Comparison of ENCODE assay signal across 31 cellular contexts in genomic region chr9:91657501-91657900, GRCh38.
"Had no signal": no experiment of that assay in that cellular context is flagged by ENCODE, and none has a peak within 500 bp of the region (broad histone marks: within the 10 kb centered on the region; RNA-seq: fewer than 3 reads in every experiment).

No MANE protein-coding gene starts in this region.

- H3K27ac ChIP-seq: ovary, parathyroid adenoma, prostate gland, right lobe of liver, sigmoid colon, suprapubic skin, testis, tibial artery, transverse colon, upper lobe of right lung, uterus had no signal

- H3K27me3 Mint-ChIP-seq: type B pancreatic cell had no signal

- ATAC-seq: naive thymus-derived CD8-positive, alpha-beta T cell; right cardiac atrium; right lobe of liver; stimulated activated effector memory CD8-positive, alpha-beta T cell treated with anti-CD3 and anti-CD28 coated beads, Interleukin-12 subunit alpha, Interleukin-12 subunit beta, amount 100 ng/mL, for 72 hours; stimulated activated naive CD8-positive, alpha-beta T cell treated with anti-CD3 and anti-CD28 coated beads, Interleukin-15, amount 100 ng/mL, for 72 hours; stimulated activated naive CD8-positive, alpha-beta T cell treated with anti-CD3 and anti-CD28 coated beads, Interleukin-15, Interleukin-2, amounts not matched to agents 100 U/mL and 50 U/mL, for 24 hours; upper lobe of right lung had no signal

- H3K9ac ChIP-seq: parathyroid adenoma had no signal

- DNase-seq: naive B cell; naive thymus-derived CD8-positive, alpha-beta T cell; nephron progenitor cell; occipital lobe; ovary; posterior cingulate gyrus; retina; right cardiac atrium; right lobe of liver; sigmoid colon; small intestine; stimulated activated CD4-positive, alpha-beta T cell treated with anti-CD3 and anti-CD28 coated beads, Interleukin-15, amount 100 ng/mL, for 24 hours; stimulated activated CD4-positive, alpha-beta T cell treated with anti-CD3 and anti-CD28 coated beads, Interleukin-2, amount 100 ng/mL, for 24 hours; stimulated activated CD4-positive, alpha-beta T cell treated with anti-CD3 and anti-CD28 coated beads, Interleukin-2, amount 100 ng/mL, for 48 hours; stimulated activated CD4-positive, alpha-beta T cell treated with anti-CD3 and anti-CD28 coated beads, Interleukin-4, amount 100 ng/mL, for 24 hours; stimulated activated naive CD4-positive, alpha-beta T cell; stimulated activated naive CD8-positive, alpha-beta T cell treated with anti-CD3 and anti-CD28 coated beads, Interleukin-15, amount 100 ng/mL, for 72 hours; stimulated activated naive CD8-positive, alpha-beta T cell treated with anti-CD3 and anti-CD28 coated beads, Interleukin-15, Interleukin-2, amounts not matched to agents 100 U/mL and 50 U/mL, for 24 hours; substantia nigra; testis; tibial artery; transverse colon; upper lobe of right lung; uterus had no signal

- H3K9me3 ChIP-seq: ovary, prostate gland, right lobe of liver, sigmoid colon, suprapubic skin, testis, tibial artery, transverse colon, upper lobe of right lung, uterus had no signal

- H3K27me3 ChIP-seq: ovary, right lobe of liver, sigmoid colon, suprapubic skin, testis, tibial artery, transverse colon, upper lobe of right lung, uterus had no signal

- H3K27ac Mint-ChIP-seq: natural killer cell treated with Interleukin-12 subunit alpha and Interleukin-12 subunit beta and Interleukin-15 and Interleukin-18, amount 100 ng/mL, for 72 hours; nephron progenitor cell; stimulated activated effector memory CD8-positive, alpha-beta T cell treated with anti-CD3 and anti-CD28 coated beads, Interleukin-12 subunit alpha, Interleukin-12 subunit beta, amount 100 ng/mL, for 72 hours; type B pancreatic cell had no signal

- H3K36me3 Mint-ChIP-seq: naive thymus-derived CD8-positive, alpha-beta T cell; natural killer cell treated with Interleukin-12 subunit alpha and Interleukin-12 subunit beta and Interleukin-15 and Interleukin-18, amount 100 ng/mL, for 72 hours; stimulated activated effector memory CD8-positive, alpha-beta T cell treated with anti-CD3 and anti-CD28 coated beads, Interleukin-12 subunit alpha, Interleukin-12 subunit beta, amount 100 ng/mL, for 72 hours; type B pancreatic cell had no signal

- H2AFZ ChIP-seq: parathyroid adenoma had no signal

- H3K4me1 ChIP-seq: parathyroid adenoma, prostate gland, suprapubic skin, testis, tibial artery, transverse colon, upper lobe of right lung, uterus had no signal

- H3K36me3 ChIP-seq: ovary, prostate gland, right lobe of liver, sigmoid colon, suprapubic skin, tibial artery, transverse colon, upper lobe of right lung, uterus had no signal

- H3K4me3 ChIP-seq: ovary, prostate gland, right lobe of liver, sigmoid colon, suprapubic skin, testis, tibial artery, transverse colon, upper lobe of right lung, uterus had no signal

- H3K9me3 Mint-ChIP-seq: naive thymus-derived CD8-positive, alpha-beta T cell; natural killer cell treated with Interleukin-12 subunit alpha and Interleukin-12 subunit beta and Interleukin-15 and Interleukin-18, amount 100 ng/mL, for 72 hours; nephron progenitor cell; neural crest cell; stimulated activated effector memory CD8-positive, alpha-beta T cell treated with anti-CD3 and anti-CD28 coated beads, Interleukin-12 subunit alpha, Interleukin-12 subunit beta, amount 100 ng/mL, for 72 hours; stimulated activated naive CD8-positive, alpha-beta T cell treated with anti-CD3 and anti-CD28 coated beads, Interleukin-15, amount 100 ng/mL, for 72 hours; type B pancreatic cell had no signal

- H3K4me3 Mint-ChIP-seq: naive B cell; naive thymus-derived CD8-positive, alpha-beta T cell; natural killer cell treated with Interleukin-12 subunit alpha and Interleukin-12 subunit beta and Interleukin-15 and Interleukin-18, amount 100 ng/mL, for 72 hours; nephron progenitor cell; neural crest cell; stimulated activated effector memory CD8-positive, alpha-beta T cell treated with anti-CD3 and anti-CD28 coated beads, Interleukin-12 subunit alpha, Interleukin-12 subunit beta, amount 100 ng/mL, for 72 hours; stimulated activated naive CD8-positive, alpha-beta T cell treated with anti-CD3 and anti-CD28 coated beads, Interleukin-15, amount 100 ng/mL, for 72 hours; type B pancreatic cell had no signal

- H3K4me1 Mint-ChIP-seq: naive B cell; naive thymus-derived CD8-positive, alpha-beta T cell; nephron progenitor cell; neural crest cell; stimulated activated effector memory CD8-positive, alpha-beta T cell treated with anti-CD3 and anti-CD28 coated beads, Interleukin-12 subunit alpha, Interleukin-12 subunit beta, amount 100 ng/mL, for 72 hours; stimulated activated naive CD8-positive, alpha-beta T cell treated with anti-CD3 and anti-CD28 coated beads, Interleukin-15, amount 100 ng/mL, for 72 hours had no signal
